In the genomic region with DNA sequence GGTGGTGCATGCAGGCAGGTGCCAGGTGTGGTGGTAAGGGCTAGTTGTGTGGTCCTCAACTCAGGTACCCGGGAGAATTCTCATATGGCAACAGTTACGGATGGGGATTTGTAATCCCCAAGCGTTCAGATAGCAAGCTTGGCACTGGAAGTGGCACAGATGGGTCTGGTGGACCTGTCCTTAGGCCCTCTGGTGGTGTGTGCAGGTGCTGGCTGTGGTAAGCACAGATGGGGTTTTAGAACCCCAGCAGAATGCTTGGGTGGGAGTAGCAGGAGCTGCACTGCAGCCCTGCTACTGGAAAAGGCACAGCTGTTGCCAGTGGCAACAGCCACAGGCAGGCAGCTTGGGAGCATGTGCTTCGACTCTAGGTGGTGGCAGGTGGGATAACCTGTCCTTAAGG, we compare ENCODE assay signal across 15 cellular contexts.
DNase-seq lines count a peak whose midpoint lies in the region; ATAC-seq and TF ChIP-seq lines count a peak whose summit lies in the region.
"Had no signal": no experiment of that assay in that cellular context is flagged by ENCODE, and none has a peak within 500 bp of the region (broad histone marks: within the 10 kb centered on the region; RNA-seq: fewer than 3 reads in every experiment).

No MANE protein-coding gene starts in this region.

- no peak overlapping the region for H3K27ac Mint-ChIP-seq in WTC11
- no peak overlapping the region for H3K27ac Mint-ChIP-seq in activated CD4-positive, alpha-beta memory T cell treated with anti-CD3 and anti-CD28 coated beads for 36 hours
- H3K27ac Mint-ChIP-seq: HFFc6 had no signal

- H3K27me3 Mint-ChIP-seq in WTC11 (ENCODE audit: low read depth), result no peaks in the 10 kb centered on the region
- H3K27me3 Mint-ChIP-seq in activated CD4-positive, alpha-beta memory T cell treated with anti-CD3 and anti-CD28 coated beads for 36 hours, result no peaks in the 10 kb centered on the region

- POLR2A ChIA-PET in WTC11 (lab: Charles Lee), result no interaction called here
- POLR2A ChIA-PET in activated CD4-positive, alpha-beta memory T cell treated with anti-CD3 and anti-CD28 coated beads for 36 hours (lab: Charles Lee), result no interaction called here

- DNase-seq in HT-29 (ENCODE audit: low spot score) (peak; percentile 9), WTC11 (ENCODE audit: low spot score) (peak; percentile 23), left kidney (ENCODE audit: low read depth, low spot score) (peak; percentile 11), GM20000 (ENCODE audit: low spot score) (no peak), activated gamma-delta T cell (lab: John Stamatoyannopoulos, UW) (no peak)
- DNase-seq in activated CD4-positive, alpha-beta memory T cell treated with anti-CD3 and anti-CD28 coated beads for 36 hours, result no peak
- DNase-seq: COR-L47, HFFc6, NCI-H1048, NCI-H146, NCI-H2081, NCI-H345 had no signal

- peak; percentile 75 for ATAC-seq in WTC11

- intact Hi-C loops in activated CD4-positive, alpha-beta memory T cell treated with anti-CD3 and anti-CD28 coated beads for 36 hours (cut with micrococcal nuclease), result no loop called here

- CTCF ChIA-PET in WTC11 (lab: Charles Lee), result interaction anchor here (0.6 to 1.4 kb wide), 6 partner anchors 12 to 823 kb away, joined by 3 to 5 read pairs (median 4); no protein-coding TSS in a partner anchor
- CTCF ChIA-PET in activated CD4-positive, alpha-beta memory T cell treated with anti-CD3 and anti-CD28 coated beads for 36 hours (lab: Charles Lee), result no interaction called here

- TF ChIP-seq CTCF in C4-2B (conservative IDR thresholded peaks at IDR 0.05) (peak; percentile 17), WTC11 (IDR thresholded peaks at IDR 0.05) (no peak), GM20000 (IDR thresholded peaks at IDR 0.05; ENCODE audit: extremely low read depth, missing control alignments) (no peak)

- H3K36me3 Mint-ChIP-seq in WTC11, result no peaks in the 10 kb centered on the region
- no peaks in the 10 kb centered on the region for H3K36me3 Mint-ChIP-seq in activated CD4-positive, alpha-beta memory T cell treated with anti-CD3 and anti-CD28 coated beads for 36 hours
- H3K36me3 Mint-ChIP-seq: CD14-positive monocyte had no signal

- H3K27ac ChIP-seq in C4-2B, result no peak overlapping the region
- H3K27ac ChIP-seq: KMS-11 had no signal

- peaks cover 21% of the 10 kb centered on the region for H3K9me3 Mint-ChIP-seq in WTC11
- H3K9me3 Mint-ChIP-seq in activated CD4-positive, alpha-beta memory T cell treated with anti-CD3 and anti-CD28 coated beads for 36 hours, result peaks cover 25% of the 10 kb centered on the region

- H3K4me1 Mint-ChIP-seq in WTC11, result peaks cover 6% of the 10 kb centered on the region
- H3K4me1 Mint-ChIP-seq in activated CD4-positive, alpha-beta memory T cell treated with anti-CD3 and anti-CD28 coated beads for 36 hours (ENCODE audit: low read depth), result no peaks in the 10 kb centered on the region
- H3K4me1 Mint-ChIP-seq: CD14-positive monocyte had no signal

- no peak overlapping the region for H3K4me3 Mint-ChIP-seq in WTC11
- H3K4me3 Mint-ChIP-seq in activated CD4-positive, alpha-beta memory T cell treated with anti-CD3 and anti-CD28 coated beads for 36 hours, result no peak overlapping the region
- H3K4me3 Mint-ChIP-seq: CD14-positive monocyte, HFFc6 had no signal

TF ChIP-seq in WTC11, 78 proteins besides CTCF, POLR2A, EP300 and RAD21:
- TF ChIP-seq ZBTB21 (CRISPR knock-in tag; IDR thresholded peaks at IDR 0.05; ENCODE audit: borderline replicate concordance), result no peak
- TF ChIP-seq E2F1 (CRISPR knock-in tag; IDR thresholded peaks at IDR 0.05), result no peak
- no peak for TF ChIP-seq ZSCAN18 (CRISPR knock-in tag; IDR thresholded peaks at IDR 0.05)
- TF ChIP-seq NR3C1 (CRISPR knock-in tag; conservative IDR thresholded peaks at IDR 0.05; ENCODE audit: low read depth), result no peak
- TF ChIP-seq, protein P1, sequence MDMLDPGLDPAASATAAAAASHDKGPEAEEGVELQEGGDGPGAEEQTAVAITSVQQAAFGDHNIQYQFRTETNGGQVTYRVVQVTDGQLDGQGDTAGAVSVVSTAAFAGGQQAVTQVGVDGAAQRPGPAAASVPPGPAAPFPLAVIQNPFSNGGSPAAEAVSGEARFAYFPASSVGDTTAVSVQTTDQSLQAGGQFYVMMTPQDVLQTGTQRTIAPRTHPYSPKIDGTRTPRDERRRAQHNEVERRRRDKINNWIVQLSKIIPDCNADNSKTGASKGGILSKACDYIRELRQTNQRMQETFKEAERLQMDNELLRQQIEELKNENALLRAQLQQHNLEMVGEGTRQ (CRISPR knock-in tag; IDR thresholded peaks at IDR 0.05), result no peak
- no peak for TF ChIP-seq GABPB1 (CRISPR knock-in tag; IDR thresholded peaks at IDR 0.05)
- TF ChIP-seq ZNF416 (CRISPR knock-in tag; IDR thresholded peaks at IDR 0.05), result no peak
- no peak for TF ChIP-seq ZNF396 (CRISPR knock-in tag; IDR thresholded peaks at IDR 0.05; ENCODE audit: borderline replicate concordance)
- no peak for TF ChIP-seq EMX1 (CRISPR knock-in tag; IDR thresholded peaks at IDR 0.05)
- no peak for TF ChIP-seq FOXK1 (CRISPR knock-in tag; IDR thresholded peaks at IDR 0.05)

Comparison
In these comparisons a context has a peak if more than half of its experiments do, and no peak if none do; other contexts are left out.
1. DNase-seq: peak in HT-29 (single experiment), WTC11 (single experiment) and left kidney (single experiment); none in activated CD4-positive, alpha-beta memory T cell treated with anti-CD3 and anti-CD28 coated beads for 36 hours (single experiment), GM20000 (single experiment) and activated gamma-delta T cell (single experiment).